23 cellular contexts compared by ENCODE assay signal in genomic region chr16:55526448-55526847, GRCh38. TPM values are rescaled to one million over a fixed set of nuclear protein-coding genes. Genes with fewer than 3 reads are reported as not detected.
DNase-seq lines count a peak whose midpoint lies in the region; ATAC-seq, FAIRE-seq and TF ChIP-seq lines count a peak whose summit lies in the region.
"Had no signal": no experiment of that assay in that cellular context is flagged by ENCODE, and none has a peak within 500 bp of the region (broad histone marks: within the 10 kb centered on the region; RNA-seq: fewer than 3 reads in every experiment).

No MANE protein-coding gene starts in this region.

- TF ChIP-seq POLR2A in GM12891 (IDR thresholded peaks at IDR 0.05; ENCODE audit: low read depth, low read length) (no peak), Peyer's patch (IDR thresholded peaks at IDR 0.05) (no peak)

- H3K27me3 ChIP-seq in left ventricle myocardium inferior (ENCODE audit: low read depth) (no peaks in the 10 kb centered on the region), right cardiac atrium (ENCODE audit: control insufficient read depth, insufficient read depth) (no peaks in the 10 kb centered on the region), Peyer's patch (no peaks in the 10 kb centered on the region)
- H3K27me3 ChIP-seq: BLaER1, SJCRH30 had no signal

- DNase-seq in left ventricle myocardium inferior (no peak), right cardiac atrium (no peak), cardiac fibroblast (ENCODE audit: low read depth in 2 of 2) (peak; percentile 67 to 85), glomerular endothelial cell (ENCODE audit: extremely low read depth, low read depth, low spot score) (peak; percentile 63), GM12891 (ENCODE audit: insufficient read length, low spot score) (no peak), mesothelial cell of epicardium (ENCODE audit: low spot score in 2 of 2, unreplicated experiment in 2 of 2) (no peak), D721Med (ENCODE audit: insufficient read length, low spot score) (no peak), Peyer's patch (no peak)
- DNase-seq: 8988T; CD8-positive, alpha-beta memory T cell; DND-41; GDM1; H7; IMR-90; Kasumi-1; NCI-H1417; NCI-H187 treated with DMSO at 0.1 percent for 48 hours; NCI-H446; OCI-M1; SJCRH30 had no signal

- H3K4me3 ChIP-seq in left ventricle myocardium inferior: no peak overlapping the region
- H3K4me3 ChIP-seq in right cardiac atrium (ENCODE audit: low read length): no peak overlapping the region
- H3K4me3 ChIP-seq in cardiac fibroblast (replicated peaks in 1 of 2; ENCODE audit: low read depth in 2 of 2, low read length in 2 of 2): no peak overlapping the region
- no peak overlapping the region for H3K4me3 ChIP-seq in Peyer's patch
- H3K4me3 ChIP-seq: BLaER1, GM12878, SJCRH30 had no signal

- H3K4me1 ChIP-seq in left ventricle myocardium inferior (peaks cover 9% of the 10 kb centered on the region), right cardiac atrium (ENCODE audit: control insufficient read depth, insufficient read depth, low read length) (no peaks in the 10 kb centered on the region), Peyer's patch (no peaks in the 10 kb centered on the region)
- H3K4me1 ChIP-seq: BLaER1, SJCRH30 had no signal

- peaks cover 11% of the 10 kb centered on the region for H3K9me3 Mint-ChIP-seq in mesothelial cell of epicardium

- H3K36me3 Mint-ChIP-seq in mesothelial cell of epicardium: peaks cover 12% of the 10 kb centered on the region
- H3K36me3 Mint-ChIP-seq: CD8-positive, alpha-beta memory T cell had no signal

- no peak for ATAC-seq in right cardiac atrium
- ATAC-seq: GM12878 had no signal

- TF ChIP-seq CTCF in left ventricle myocardium inferior (IDR thresholded peaks at IDR 0.05; ENCODE audit: borderline replicate concordance): no peak
- no peak for TF ChIP-seq CTCF in cardiac fibroblast (IDR thresholded peaks at IDR 0.05; ENCODE audit: low read depth, low read length)
- TF ChIP-seq CTCF in mesothelial cell of epicardium (IDR thresholded peaks at IDR 0.05; ENCODE audit: unreplicated experiment): no peak
- no peak for TF ChIP-seq CTCF in D721Med (IDR thresholded peaks at IDR 0.05; ENCODE audit: insufficient read depth, missing control alignments)
- TF ChIP-seq CTCF in Peyer's patch (IDR thresholded peaks at IDR 0.05): no peak

- intact Hi-C loops in left ventricle myocardium inferior (cut with micrococcal nuclease) (no loop called here), right cardiac atrium (cut with DNase I) (no loop called here)

- 36% methylated on average over 2 of the region's 2 CpGs for WGBS in right cardiac atrium

- H3K9me3 ChIP-seq in left ventricle myocardium inferior (replicated peaks) (peaks cover 12% of the 10 kb centered on the region), right cardiac atrium (ENCODE audit: control insufficient read depth, low read length) (no peaks in the 10 kb centered on the region), Peyer's patch (peaks cover 0 to 11% (median 0%) of the 10 kb centered on the region in 4 donors)
- H3K9me3 ChIP-seq: SJCRH30 had no signal

- no peak overlapping the region for H3K4me3 Mint-ChIP-seq in mesothelial cell of epicardium
- H3K4me3 Mint-ChIP-seq: CD8-positive, alpha-beta memory T cell had no signal

- H3K36me3 ChIP-seq in left ventricle myocardium inferior (peaks cover 4% of the 10 kb centered on the region), Peyer's patch (no peaks in the 10 kb centered on the region)
- H3K36me3 ChIP-seq: BLaER1 had no signal

- H3K4me1 Mint-ChIP-seq in mesothelial cell of epicardium: peaks cover 7% of the 10 kb centered on the region
- H3K4me1 Mint-ChIP-seq: CD8-positive, alpha-beta memory T cell had no signal

- FAIRE-seq in GM12891 (lab: Jason Lieb, UNC) (no peak), D721Med (lab: Jason Lieb, UNC) (no peak)
- FAIRE-seq: GM12878 had no signal

- H3K27me3 Mint-ChIP-seq in mesothelial cell of epicardium (ENCODE audit: low read depth): no peaks in the 10 kb centered on the region

- H3K27ac ChIP-seq in left ventricle myocardium inferior (replicated peaks) (peak overlapping the region; percentile 47), right cardiac atrium (ENCODE audit: low read length) (no peak overlapping the region), Peyer's patch (no peak overlapping the region)
- H3K27ac ChIP-seq: BLaER1, RWPE1, SJCRH30 had no signal

- no peak overlapping the region for H3K27ac Mint-ChIP-seq in mesothelial cell of epicardium
- H3K27ac Mint-ChIP-seq: CD8-positive, alpha-beta memory T cell had no signal

TF ChIP-seq in GM12891, 5 proteins besides CTCF, POLR2A, EP300 and RAD21:
- TF ChIP-seq PAX5 (IDR thresholded peaks at IDR 0.05; ENCODE audit: insufficient read depth, low read length, severe bottlenecking): no peak
- TF ChIP-seq POLR2AphosphoS5 (IDR thresholded peaks at IDR 0.05; ENCODE audit: low read depth, low read length): no peak
- no peak for TF ChIP-seq TAF1 (IDR thresholded peaks at IDR 0.05; ENCODE audit: low read depth, low read length)
- TF ChIP-seq SPI1 (IDR thresholded peaks at IDR 0.05; ENCODE audit: low read depth, low read length): no peak
- TF ChIP-seq POU2F2 (IDR thresholded peaks at IDR 0.05; ENCODE audit: low read depth, low read length): no peak
TF ChIP-seq in GM12891: peak in this region for 0.

RNA-seq across cellular contexts. Expression of gene LPCAT2, which starts 17.6 kb away (rescaled TPM):
- total RNA-seq in left ventricle myocardium inferior: 6.9 TPM
- 10 to 100 TPM in 1 of 4 donors, 1 to 10 TPM in 3; 6.2 to 10.9 (median 7.0) TPM for total RNA-seq in right cardiac atrium
- 4.0 TPM for polyA plus RNA-seq in right cardiac atrium
- 15.6 and 28.5 TPM in 2 replicates for total RNA-seq in glomerular endothelial cell
- not detected for polyA plus RNA-seq in GM12891 (2012; ENCODE audit: low read depth, missing spikeins)
- total RNA-seq in mesothelial cell of epicardium: 22.4 to 25.1 TPM (median 25.0 TPM) in 3 replicates
- 10 to 100 TPM in 2 of 4 donors, 1 to 10 TPM in 2; 4.6 to 66.0 (median 10.9) TPM for total RNA-seq in Peyer's patch
- total RNA-seq: GM12878 had no signal

RNA-seq across cellular contexts. Expression of gene CAPNS2, which starts 40.0 kb away (rescaled TPM):
- total RNA-seq in left ventricle myocardium inferior (not detected), right cardiac atrium (under 1 TPM in 2 of 4 donors, not detected in 2; 0.23 to 0.54 TPM), glomerular endothelial cell (0.82 TPM in 1 of 2 replicates, not detected in the other), mesothelial cell of epicardium (2.2 to 2.8 TPM (median 2.5 TPM) in 3 replicates), Peyer's patch (1 to 10 TPM in 3 of 4 donors, not detected in 1; 1.3 to 5.8 (median 2.3) TPM)
- 0.20 TPM for polyA plus RNA-seq in right cardiac atrium
- polyA plus RNA-seq in GM12891 (2012; ENCODE audit: low read depth, missing spikeins): not detected
- total RNA-seq: CD8-positive, alpha-beta memory T cell; GM12878; SJCRH30 had no signal
- polyA plus RNA-seq: CD8-positive, alpha-beta memory T cell; GM12878 had no signal

RNA-seq across cellular contexts. Expression of gene MMP2, which starts 47.5 kb away (rescaled TPM):
- total RNA-seq in left ventricle myocardium inferior: 87.4 TPM
- total RNA-seq in right cardiac atrium: 100 to 1,000 TPM in 3 of 4 donors, 10 to 100 TPM in 1; 86.8 to 207 (median 155) TPM
- 43.5 TPM for polyA plus RNA-seq in right cardiac atrium
- total RNA-seq in glomerular endothelial cell: 124 and 246 TPM in 2 replicates
- polyA plus RNA-seq in GM12891 (2012; ENCODE audit: low read depth, missing spikeins): not detected
- total RNA-seq in mesothelial cell of epicardium: 383 to 396 TPM (median 385 TPM) in 3 replicates
- 100 to 1,000 TPM in 3 of 4 donors, 10 to 100 TPM in 1; 52.2 to 214 (median 123) TPM for total RNA-seq in Peyer's patch
- total RNA-seq: CD8-positive, alpha-beta memory T cell had no signal
- polyA plus RNA-seq: CD8-positive, alpha-beta memory T cell had no signal

Comparison
In these comparisons a context has a peak if more than half of its experiments do, and no peak if none do; other contexts are left out.
1. DNase-seq: peak in cardiac fibroblast (2 of 2) and glomerular endothelial cell (single experiment); none in left ventricle myocardium inferior (single experiment), right cardiac atrium (0 of 3), GM12891 (single experiment), mesothelial cell of epicardium (0 of 2), D721Med (single experiment) and Peyer's patch (0 of 3).